Comparison of ENCODE assay signal across 8 cellular contexts in genomic region chr12:51424662-51425539, GRCh38. TPM values are rescaled to one million over a fixed set of nuclear protein-coding genes. Genes with fewer than 3 reads are reported as not detected.
DNase-seq lines count a peak whose midpoint lies in the region; FAIRE-seq and TF ChIP-seq lines count a peak whose summit lies in the region.

SLC4A8 (plus strand) TSS chr12:51424831; CDS start chr12:51424988, 157 bp downstream.

- peak within 1 kb of the TSS; percentile 80 for H3K4me3 Mint-ChIP-seq in activated naive CD4-positive, alpha-beta T cell treated with anti-CD3 and anti-CD28 coated beads, Interleukin-2, amount 10 ng/mL, durations not matched to agents 7 days and 5 days

- 0 out of 2 replicates have a peak, but pooled peaks have one; percentile 39 for TF ChIP-seq POLR2A in H54 (IDR thresholded peaks at IDR 0.05; ENCODE audit: low read depth, low read length)

- CTCF ChIA-PET in activated naive CD4-positive, alpha-beta T cell treated with anti-CD3 and anti-CD28 coated beads, Interleukin-2, amount 10 ng/mL, durations not matched to agents 7 days and 5 days (lab: Charles Lee): interaction anchor here (0.7 to 13.9 kb wide), 10 partner anchors 12 to 450 kb away, joined by 3 to 199 read pairs (median 4); no protein-coding TSS in a partner anchor

- DNase-seq in EL (peak; percentile 90), H54 (ENCODE audit: insufficient read length, low spot score) (peak; percentile 94), M059J (ENCODE audit: low read depth) (peak; percentile 85), SK-N-DZ (ENCODE audit: low spot score) (peak; percentile 97), glomerular visceral epithelial cell (ENCODE audit: extremely low spot score) (peak; percentile 89), nucleus accumbens (lab: John Stamatoyannopoulos, UW) (peak; percentile 63 to 97 (median 92)), superior temporal gyrus (ENCODE audit: extremely low spot score) (peak; percentile 96)
- DNase-seq in activated naive CD4-positive, alpha-beta T cell treated with anti-CD3 and anti-CD28 coated beads, Interleukin-2, amount 10 ng/mL, durations not matched to agents 7 days and 5 days: peak; percentile 89

- peak within 1 kb of the TSS; percentile 55 for H3K27ac Mint-ChIP-seq in activated naive CD4-positive, alpha-beta T cell treated with anti-CD3 and anti-CD28 coated beads, Interleukin-2, amount 10 ng/mL, durations not matched to agents 7 days and 5 days

- H3K9me3 Mint-ChIP-seq in activated naive CD4-positive, alpha-beta T cell treated with anti-CD3 and anti-CD28 coated beads, Interleukin-2, amount 10 ng/mL, durations not matched to agents 7 days and 5 days: no peaks in the 10 kb centered on the region

- H3K36me3 Mint-ChIP-seq in activated naive CD4-positive, alpha-beta T cell treated with anti-CD3 and anti-CD28 coated beads, Interleukin-2, amount 10 ng/mL, durations not matched to agents 7 days and 5 days: no peaks in the 10 kb centered on the region

- H3K4me1 Mint-ChIP-seq in activated naive CD4-positive, alpha-beta T cell treated with anti-CD3 and anti-CD28 coated beads, Interleukin-2, amount 10 ng/mL, durations not matched to agents 7 days and 5 days: peaks cover 42% of the 10 kb centered on the region

- FAIRE-seq in H54 (lab: Jason Lieb, UNC): peak; percentile 43

- H3K27me3 Mint-ChIP-seq in activated naive CD4-positive, alpha-beta T cell treated with anti-CD3 and anti-CD28 coated beads, Interleukin-2, amount 10 ng/mL, durations not matched to agents 7 days and 5 days: peaks cover 32% of the 10 kb centered on the region

RNA-seq across cellular contexts. Expression of gene SLC4A8, which starts in this region (rescaled TPM):
- 2.5 and 12.3 TPM in 2 replicates for total RNA-seq in M059J (2014; rRNA removed; shearing (Covaris generic))
- 18.4 and 19.1 TPM in 2 replicates for polyA plus RNA-seq in SK-N-DZ (2014; cell fraction: cytosol; rRNA removed)
- 31.2 and 49.7 TPM in 2 replicates for polyA plus RNA-seq in SK-N-DZ (2014; cell fraction: nucleus; rRNA removed)

Comparison
In these comparisons a context has a peak if more than half of its experiments do, and no peak if none do; other contexts are left out.
1. Peak in every context shown above with its lines: DNase-seq.